ENCODE assay signal across 8 cellular contexts in the genomic region with DNA sequence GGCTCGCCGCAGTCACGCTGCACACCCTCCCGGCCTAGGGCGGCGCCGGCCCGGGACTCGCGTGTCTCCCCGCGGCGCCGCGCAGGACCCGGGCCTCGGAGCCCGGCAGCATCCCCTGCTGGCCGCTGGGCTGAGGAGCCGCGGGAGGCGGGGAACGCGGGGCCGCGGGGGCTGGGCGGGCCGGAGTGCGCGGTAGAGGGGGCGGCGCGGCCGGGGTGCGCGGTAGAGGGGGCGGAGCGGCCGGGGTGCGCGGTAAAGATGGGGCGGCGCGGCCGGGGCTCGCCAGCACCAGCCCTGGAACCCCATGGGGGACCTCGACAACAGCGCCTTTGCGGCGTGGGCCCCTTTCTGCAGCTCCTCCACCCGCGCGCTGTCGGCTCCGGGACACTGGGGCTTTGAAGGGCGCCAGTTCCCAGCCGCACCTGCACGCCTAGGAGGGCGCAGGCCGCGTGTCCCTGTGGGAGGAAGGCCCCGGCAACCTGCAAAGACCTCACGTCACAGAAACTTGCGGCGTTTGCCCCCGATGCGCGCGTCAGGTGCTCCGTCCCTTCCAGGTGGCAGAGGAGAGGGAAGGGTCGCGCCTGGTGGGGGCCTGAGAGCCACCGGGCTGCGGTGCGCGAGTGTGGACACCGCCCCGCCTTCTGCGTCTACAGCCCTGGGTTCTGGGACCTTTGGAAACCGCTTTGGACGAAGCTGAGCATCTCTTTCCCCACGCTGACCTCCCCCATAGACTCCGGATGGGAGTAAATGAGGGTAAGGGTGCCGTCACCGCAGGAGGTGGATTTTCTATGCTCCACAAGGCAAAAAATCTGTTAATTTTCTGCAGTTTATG. TPM values are rescaled to one million over a fixed set of nuclear protein-coding genes. Genes with fewer than 3 reads are reported as not detected.
DNase-seq lines count a peak whose midpoint lies in the region; ATAC-seq and TF ChIP-seq lines count a peak whose summit lies in the region.

No MANE protein-coding gene starts in this region.

- H3K36me3 Mint-ChIP-seq in Calu3 (ENCODE audit: insufficient read depth, unreplicated experiment) = no peaks in the 10 kb centered on the region
- H3K36me3 Mint-ChIP-seq in activated T-cell treated with anti-CD3 and anti-CD28 coated beads, Interleukin-2, amount 50 U/mL, for 72 hours (ENCODE audit: insufficient read depth in 2 of 2) = no peaks in the 10 kb centered on the region

- BruUV-seq in Calu3 (replicated peaks; lab: Mats Ljungman, UMichigan) = no TSS peak

- intact Hi-C loops in Calu3 (cut with micrococcal nuclease; ENCODE audit: unreplicated experiment) = no loop called here
- intact Hi-C loops in left cardiac atrium (cut with DNase I) = no loop called here

- peaks cover 88% of the 10 kb centered on the region for H3K27me3 Mint-ChIP-seq in Calu3 (ENCODE audit: unreplicated experiment)
- peaks cover 57% of the 10 kb centered on the region for H3K27me3 Mint-ChIP-seq in activated T-cell treated with anti-CD3 and anti-CD28 coated beads, Interleukin-2, amount 50 U/mL, for 72 hours (ENCODE audit: low read depth)

- ATAC-seq in GM21360 (IDR thresholded peaks at IDR 0.05; ENCODE audit: unreplicated experiment) (peak; percentile 41), left cardiac atrium (peak; percentile 94 to 95), GM21515 (IDR thresholded peaks at IDR 0.05; ENCODE audit: unreplicated experiment) (no peak), GM21367 (IDR thresholded peaks at IDR 0.05; ENCODE audit: unreplicated experiment) (no peak), HG03565 (IDR thresholded peaks at IDR 0.05; ENCODE audit: unreplicated experiment) (no peak)
- peak; percentile 82 to 86 for ATAC-seq in activated T-cell treated with anti-CD3 and anti-CD28 coated beads, Interleukin-2, amount 50 U/mL, for 72 hours (replicated peaks in 1 of 2)

- TF ChIP-seq CTCF in Calu3 (IDR thresholded peaks at IDR 0.05; ENCODE audit: unreplicated experiment) = no peak

- no peaks in the 10 kb centered on the region for H3K9me3 Mint-ChIP-seq in Calu3 (ENCODE audit: low read depth, unreplicated experiment)
- H3K9me3 Mint-ChIP-seq in activated T-cell treated with anti-CD3 and anti-CD28 coated beads, Interleukin-2, amount 50 U/mL, for 72 hours = no peaks in the 10 kb centered on the region

- no peaks in the 10 kb centered on the region for H3K4me1 Mint-ChIP-seq in Calu3 (ENCODE audit: low read depth, unreplicated experiment)
- H3K4me1 Mint-ChIP-seq in activated T-cell treated with anti-CD3 and anti-CD28 coated beads, Interleukin-2, amount 50 U/mL, for 72 hours (ENCODE audit: low read depth) = peaks cover 10% of the 10 kb centered on the region

- CTCF ChIA-PET in Calu3 (lab: Charles Lee) = no interaction called here

- H3K4me3 Mint-ChIP-seq in Calu3 (ENCODE audit: low read depth, unreplicated experiment) = peak overlapping the region; percentile 50
- peak overlapping the region; percentile 27 to 42 for H3K4me3 Mint-ChIP-seq in activated T-cell treated with anti-CD3 and anti-CD28 coated beads, Interleukin-2, amount 50 U/mL, for 72 hours

- DNase-seq in Calu3 (peak; percentile 41), left cardiac atrium (peak; percentile 55), retina (peak; percentile 70)
- peak; percentile 28 to 36 for DNase-seq in activated T-cell treated with anti-CD3 and anti-CD28 coated beads, Interleukin-2, amount 50 U/mL, for 72 hours

- H3K27ac Mint-ChIP-seq in Calu3 (ENCODE audit: unreplicated experiment) = no peak overlapping the region
- no peak overlapping the region for H3K27ac Mint-ChIP-seq in activated T-cell treated with anti-CD3 and anti-CD28 coated beads, Interleukin-2, amount 50 U/mL, for 72 hours

RNA-seq across cellular contexts. Expression of a gene that starts 49.6 kb away (rescaled TPM):
- total RNA-seq in Calu3 (2022) (90.7 and 91.2 TPM in 2 replicates), left cardiac atrium (10 to 100 TPM; 23.2 to 29.3 TPM)
- total RNA-seq in activated T-cell treated with anti-CD3 and anti-CD28 coated beads, Interleukin-2, amount 50 U/mL, for 72 hours = 10 to 100 TPM; 78.7 to 79.0 TPM

RNA-seq across cellular contexts. Expression of a gene that starts 50.0 kb away (rescaled TPM):
- total RNA-seq in Calu3 (2022) (15.6 and 15.9 TPM in 2 replicates), left cardiac atrium (1 to 10 TPM; 2.0 to 2.2 TPM)
- 10 to 100 TPM; 16.4 to 22.8 TPM for total RNA-seq in activated T-cell treated with anti-CD3 and anti-CD28 coated beads, Interleukin-2, amount 50 U/mL, for 72 hours

Comparison
In these comparisons a context has a peak if more than half of its experiments do, and no peak if none do; other contexts are left out.
1. ATAC-seq: peak in GM21360 (single experiment), activated T-cell treated with anti-CD3 and anti-CD28 coated beads, Interleukin-2, amount 50 U/mL, for 72 hours (2 of 2) and left cardiac atrium (2 of 2); none in GM21515 (single experiment), GM21367 (single experiment) and HG03565 (single experiment).
2. Peak in every context shown above with its lines, with median percentiles within 50 percentile points of each other: DNase-seq.